ENCODE assay signal across 1 cellular context in the genomic region with DNA sequence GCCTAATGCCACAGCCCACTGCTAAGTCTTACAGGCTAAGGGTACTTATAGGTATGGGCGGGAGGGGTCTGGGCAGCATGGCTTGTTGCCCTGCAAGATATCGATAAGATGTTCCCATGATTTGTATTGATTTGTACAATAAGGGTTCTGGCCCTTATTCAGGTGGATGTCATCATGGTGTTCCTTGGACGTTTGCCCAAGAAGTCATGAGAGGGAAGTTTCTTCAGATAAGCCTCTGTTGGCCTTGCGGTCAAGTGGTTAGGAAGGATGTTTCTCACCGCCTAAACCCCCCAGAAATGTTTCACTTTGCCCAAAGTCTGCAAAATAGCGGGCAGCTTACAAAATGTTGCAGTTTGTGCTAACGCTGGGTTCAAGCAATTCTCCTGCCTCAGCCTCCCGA.
TF ChIP-seq lines count a peak whose summit lies in the region.

No MANE protein-coding gene starts in this region.

TF ChIP-seq in IMR-90, 13 proteins besides CTCF, POLR2A, EP300 and RAD21 (continued from another document):
- TF ChIP-seq NFE2L2 (IDR thresholded peaks at IDR 0.05; ENCODE audit: low read depth, low read length) (no peak), RFX5 (IDR thresholded peaks at IDR 0.05; ENCODE audit: low read depth, low read length) (no peak), CEBPB (IDR thresholded peaks at IDR 0.05; ENCODE audit: low read depth, low read length) (no peak), ELK1 (IDR thresholded peaks at IDR 0.05; ENCODE audit: borderline replicate concordance, low read depth, low read length) (no peak), MAZ (IDR thresholded peaks at IDR 0.05; ENCODE audit: borderline replicate concordance, low read depth, low read length) (no peak), SMC3 (IDR thresholded peaks at IDR 0.05; ENCODE audit: low read depth, low read length) (no peak), BHLHE40 (IDR thresholded peaks at IDR 0.05; ENCODE audit: low read depth, low read length) (no peak), FOS (IDR thresholded peaks at IDR 0.05; ENCODE audit: low read depth, low read length) (no peak), MAFK (IDR thresholded peaks at IDR 0.05; ENCODE audit: low read depth, low read length) (no peak), RCOR1 (IDR thresholded peaks at IDR 0.05; ENCODE audit: insufficient replicate concordance, low read length) (no peak)
